8 cellular contexts compared by ENCODE assay signal in the genomic region with DNA sequence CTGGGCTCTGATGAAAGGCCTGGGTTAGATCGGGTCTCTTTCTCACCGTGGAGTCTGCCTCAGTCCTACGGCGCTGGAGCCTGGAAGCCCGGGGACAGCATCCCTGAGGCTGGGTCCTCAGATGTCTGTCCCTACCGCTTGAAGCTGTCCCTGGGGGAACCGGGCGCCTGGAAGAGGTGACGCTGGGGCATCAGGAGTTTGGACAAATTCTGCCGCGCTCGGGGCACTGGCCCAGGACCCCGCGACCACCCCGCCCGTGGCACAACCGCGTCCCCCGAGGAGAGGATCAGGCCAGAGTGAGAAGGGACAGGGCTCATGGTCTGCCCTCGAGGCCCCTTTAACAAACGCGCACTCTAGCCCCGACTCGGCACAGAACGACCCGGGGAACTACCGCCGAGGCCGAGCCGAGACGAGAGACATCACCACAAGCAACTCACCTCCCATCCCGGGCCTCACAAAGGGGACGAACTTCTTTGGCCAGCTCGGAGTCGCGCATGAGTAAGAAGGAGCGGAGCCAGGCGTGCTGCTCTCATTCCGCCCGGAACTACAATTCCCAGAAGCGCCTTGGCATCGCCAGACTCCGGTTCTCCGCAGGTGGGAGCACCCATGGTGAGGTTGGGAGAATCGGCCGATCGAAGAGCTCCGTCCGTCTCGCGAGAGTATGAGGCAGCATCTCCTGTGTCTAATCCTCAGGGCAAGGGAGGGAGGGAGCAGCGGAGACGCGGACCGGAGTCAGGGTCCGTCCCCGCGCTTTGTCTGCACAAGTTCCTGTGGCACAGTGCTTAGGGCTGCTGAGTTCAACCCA. TPM values are rescaled to one million over a fixed set of nuclear protein-coding genes. Genes with fewer than 3 reads are reported as not detected.
A peak's percentile ranks its signal among the peaks of the same experiment; 100 is the strongest.
DNase-seq lines count a peak whose midpoint lies in the region; ATAC-seq, FAIRE-seq and TF ChIP-seq lines count a peak whose summit lies in the region.
"Not testable (repeated sequence)": the region's sequence is repeated elsewhere in the genome, so short reads cannot be mapped to it uniquely, and the experiment has no call there.

FOXO3B (minus strand) TSS at position 548 of the 805 bp plus-strand sequence. CDS start 663 bp downstream, outside the sequence.

- TF ChIP-seq CTCF in LNCaP clone FGC (IDR thresholded peaks at IDR 0.05; ENCODE audit: control insufficient read depth, extremely low read depth, insufficient read depth); natural killer cell (IDR thresholded peaks at IDR 0.05): not testable (repeated sequence)

- peak; percentile 95 for FAIRE-seq in H54 (lab: Jason Lieb, UNC)

- peak within 1 kb of the TSS; percentile 57 for H3K4me3 ChIP-seq in LNCaP clone FGC (ENCODE audit: low read depth, low read length)

- peak; percentile 44; the same call in 1 of the 2 replicates for TF ChIP-seq POLR2A in H54 (IDR thresholded peaks at IDR 0.05; ENCODE audit: low read depth, low read length)

- H3K4me1 Mint-ChIP-seq in natural killer cell = not testable (repeated sequence)

- H3K4me3 Mint-ChIP-seq in natural killer cell = peak within 1 kb of the TSS; percentile 81

- peak; percentile 84 to 89 (median 86) for ATAC-seq in natural killer cell

- H3K36me3 Mint-ChIP-seq in natural killer cell = not testable (repeated sequence)

- DNase-seq in EH (ENCODE audit: low read depth) (peak; percentile 95), H54 (ENCODE audit: insufficient read length, low spot score) (peak; percentile 59), LNCaP clone FGC (ENCODE audit: low read depth) (peak; percentile 77), SHP77 (lab: John Stamatoyannopoulos, UW) (peak; percentile 99 to 100), activated gamma-delta T cell (lab: John Stamatoyannopoulos, UW) (peak; percentile 36), fibroblast of the conjunctiva (ENCODE audit: low read depth) (peak; percentile 92), natural killer cell (peak; percentile 48)
- peak; percentile 70 to 71 for DNase-seq in stimulated activated CD8-positive, alpha-beta memory T cell treated with anti-CD3 and anti-CD28 coated beads, Interleukin-7, amount 100 ng/mL, for 48 hours (ENCODE audit: extremely low read depth in 1 of 2, low read depth in 1 of 2)

- not testable (repeated sequence) for H3K9me3 Mint-ChIP-seq in natural killer cell

- intact Hi-C loops in natural killer cell (cut with micrococcal nuclease) = not testable (repeated sequence)

- H3K27me3 Mint-ChIP-seq in natural killer cell (ENCODE audit: low read depth in 2 of 2) = not testable (repeated sequence)

- peak within 1 kb of the TSS; percentile 66 to 86 for H3K27ac Mint-ChIP-seq in natural killer cell

RNA-seq across cellular contexts. Expression of gene FOXO3B, which starts in this region (rescaled TPM):
- 1 to 10 TPM; 3.2 to 5.2 (median 3.6) TPM for total RNA-seq in natural killer cell

Comparison
In these comparisons a context has a peak if more than half of its experiments do, and no peak if none do; other contexts are left out.
1. Peak in every context shown above with its lines: DNase-seq, ATAC-seq and H3K4me3 ChIP-seq.
2. DNase-seq: peak in every context shown above with its lines; median percentile 100 in SHP77; 95 in EH; 92 in fibroblast of the conjunctiva; 77 in LNCaP clone FGC; 70 in stimulated activated CD8-positive, alpha-beta memory T cell treated with anti-CD3 and anti-CD28 coated beads, Interleukin-7, amount 100 ng/mL, for 48 hours; 59 in H54; 48 in natural killer cell; 36 in activated gamma-delta T cell.